ENCODE assay signal across 2 cellular contexts in genomic region chr7:121138262-121138933, GRCh38.
A peak's percentile ranks its signal among the peaks of the same experiment; 100 is the strongest.
TF ChIP-seq lines count a peak whose summit lies in the region.

No MANE protein-coding gene starts in this region.

TF ChIP-seq in HEK293, 187 proteins besides CTCF, POLR2A, EP300 and RAD21 (continued from another document and continues in another):
- TF ChIP-seq, protein P1, sequence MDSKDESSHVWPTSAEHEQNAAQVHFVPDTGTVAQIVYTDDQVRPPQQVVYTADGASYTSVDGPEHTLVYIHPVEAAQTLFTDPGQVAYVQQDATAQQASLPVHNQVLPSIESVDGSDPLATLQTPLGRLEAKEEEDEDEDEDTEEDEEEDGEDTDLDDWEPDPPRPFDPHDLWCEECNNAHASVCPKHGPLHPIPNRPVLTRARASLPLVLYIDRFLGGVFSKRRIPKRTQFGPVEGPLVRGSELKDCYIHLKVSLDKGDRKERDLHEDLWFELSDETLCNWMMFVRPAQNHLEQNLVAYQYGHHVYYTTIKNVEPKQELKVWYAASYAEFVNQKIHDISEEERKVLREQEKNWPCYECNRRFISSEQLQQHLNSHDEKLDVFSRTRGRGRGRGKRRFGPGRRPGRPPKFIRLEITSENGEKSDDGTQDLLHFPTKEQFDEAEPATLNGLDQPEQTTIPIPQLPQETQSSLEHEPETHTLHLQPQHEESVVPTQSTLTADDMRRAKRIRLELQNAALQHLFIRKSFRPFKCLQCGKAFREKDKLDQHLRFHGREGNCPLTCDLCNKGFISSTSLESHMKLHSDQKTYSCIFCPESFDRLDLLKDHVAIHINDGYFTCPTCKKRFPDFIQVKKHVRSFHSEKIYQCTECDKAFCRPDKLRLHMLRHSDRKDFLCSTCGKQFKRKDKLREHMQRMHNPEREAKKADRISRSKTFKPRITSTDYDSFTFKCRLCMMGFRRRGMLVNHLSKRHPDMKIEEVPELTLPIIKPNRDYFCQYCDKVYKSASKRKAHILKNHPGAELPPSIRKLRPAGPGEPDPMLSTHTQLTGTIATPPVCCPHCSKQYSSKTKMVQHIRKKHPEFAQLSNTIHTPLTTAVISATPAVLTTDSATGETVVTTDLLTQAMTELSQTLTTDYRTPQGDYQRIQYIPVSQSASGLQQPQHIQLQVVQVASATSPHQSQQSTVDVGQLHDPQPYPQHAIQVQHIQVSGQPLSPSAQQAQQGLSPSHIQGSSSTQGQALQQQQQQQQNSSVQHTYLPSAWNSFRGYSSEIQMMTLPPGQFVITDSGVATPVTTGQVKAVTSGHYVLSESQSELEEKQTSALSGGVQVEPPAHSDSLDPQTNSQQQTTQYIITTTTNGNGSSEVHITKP (tag by site-specific recombination; IDR thresholded peaks at IDR 0.05): peak; percentile 68
- TF ChIP-seq ZNF660 (tag by site-specific recombination; IDR thresholded peaks at IDR 0.05) (peak; percentile 82; the same call in 1 of the 2 replicates), ZNF518A (tag by site-specific recombination; conservative IDR thresholded peaks at IDR 0.05; ENCODE audit: low read depth) (peak; percentile 45), ZNF837 (tag by site-specific recombination; IDR thresholded peaks at IDR 0.05) (no peak), FEZF1 (tag by site-specific recombination; IDR thresholded peaks at IDR 0.05) (peak; percentile 15; the same call in 1 of the 2 replicates), ZBTB21 (tag by site-specific recombination; IDR thresholded peaks at IDR 0.05) (peak; percentile 30; the same call in 1 of the 2 replicates), ZNF24 (tag by site-specific recombination; IDR thresholded peaks at IDR 0.05) (no peak), SP7 (tag by site-specific recombination; IDR thresholded peaks at IDR 0.05) (0 out of 2 replicates have a peak, but pooled peaks have one; percentile 20)
- TF ChIP-seq, protein P2, sequence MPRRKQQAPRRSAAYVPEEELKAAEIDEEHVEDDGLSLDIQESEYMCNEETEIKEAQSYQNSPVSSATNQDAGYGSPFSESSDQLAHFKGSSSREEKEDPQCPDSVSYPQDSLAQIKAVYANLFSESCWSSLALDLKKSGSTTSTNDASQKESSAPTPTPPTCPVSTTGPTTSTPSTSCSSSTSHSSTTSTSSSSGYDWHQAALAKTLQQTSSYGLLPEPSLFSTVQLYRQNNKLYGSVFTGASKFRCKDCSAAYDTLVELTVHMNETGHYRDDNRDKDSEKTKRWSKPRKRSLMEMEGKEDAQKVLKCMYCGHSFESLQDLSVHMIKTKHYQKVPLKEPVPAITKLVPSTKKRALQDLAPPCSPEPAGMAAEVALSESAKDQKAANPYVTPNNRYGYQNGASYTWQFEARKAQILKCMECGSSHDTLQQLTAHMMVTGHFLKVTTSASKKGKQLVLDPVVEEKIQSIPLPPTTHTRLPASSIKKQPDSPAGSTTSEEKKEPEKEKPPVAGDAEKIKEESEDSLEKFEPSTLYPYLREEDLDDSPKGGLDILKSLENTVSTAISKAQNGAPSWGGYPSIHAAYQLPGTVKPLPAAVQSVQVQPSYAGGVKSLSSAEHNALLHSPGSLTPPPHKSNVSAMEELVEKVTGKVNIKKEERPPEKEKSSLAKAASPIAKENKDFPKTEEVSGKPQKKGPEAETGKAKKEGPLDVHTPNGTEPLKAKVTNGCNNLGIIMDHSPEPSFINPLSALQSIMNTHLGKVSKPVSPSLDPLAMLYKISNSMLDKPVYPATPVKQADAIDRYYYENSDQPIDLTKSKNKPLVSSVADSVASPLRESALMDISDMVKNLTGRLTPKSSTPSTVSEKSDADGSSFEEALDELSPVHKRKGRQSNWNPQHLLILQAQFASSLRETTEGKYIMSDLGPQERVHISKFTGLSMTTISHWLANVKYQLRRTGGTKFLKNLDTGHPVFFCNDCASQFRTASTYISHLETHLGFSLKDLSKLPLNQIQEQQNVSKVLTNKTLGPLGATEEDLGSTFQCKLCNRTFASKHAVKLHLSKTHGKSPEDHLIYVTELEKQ (tag by site-specific recombination; IDR thresholded peaks at IDR 0.05; ENCODE audit: borderline replicate concordance): no peak

TF ChIP-seq in K562, 482 proteins besides CTCF, POLR2A, EP300 and RAD21 (continued from another document and continues in another):
- TF ChIP-seq, protein P3, sequence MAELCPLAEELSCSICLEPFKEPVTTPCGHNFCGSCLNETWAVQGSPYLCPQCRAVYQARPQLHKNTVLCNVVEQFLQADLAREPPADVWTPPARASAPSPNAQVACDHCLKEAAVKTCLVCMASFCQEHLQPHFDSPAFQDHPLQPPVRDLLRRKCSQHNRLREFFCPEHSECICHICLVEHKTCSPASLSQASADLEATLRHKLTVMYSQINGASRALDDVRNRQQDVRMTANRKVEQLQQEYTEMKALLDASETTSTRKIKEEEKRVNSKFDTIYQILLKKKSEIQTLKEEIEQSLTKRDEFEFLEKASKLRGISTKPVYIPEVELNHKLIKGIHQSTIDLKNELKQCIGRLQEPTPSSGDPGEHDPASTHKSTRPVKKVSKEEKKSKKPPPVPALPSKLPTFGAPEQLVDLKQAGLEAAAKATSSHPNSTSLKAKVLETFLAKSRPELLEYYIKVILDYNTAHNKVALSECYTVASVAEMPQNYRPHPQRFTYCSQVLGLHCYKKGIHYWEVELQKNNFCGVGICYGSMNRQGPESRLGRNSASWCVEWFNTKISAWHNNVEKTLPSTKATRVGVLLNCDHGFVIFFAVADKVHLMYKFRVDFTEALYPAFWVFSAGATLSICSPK (IDR thresholded peaks at IDR 0.05; ENCODE audit: borderline replicate concordance): no peak
- TF ChIP-seq XRCC5 (IDR thresholded peaks at IDR 0.05; ENCODE audit: low read depth, low read length) (no peak), ZNF146 (CRISPR knock-in tag; IDR thresholded peaks at IDR 0.05; ENCODE audit: unreplicated experiment) (no peak), L3MBTL2 (IDR thresholded peaks at IDR 0.05) (peak; percentile 87), CAMTA2 (CRISPR knock-in tag; conservative IDR thresholded peaks at IDR 0.05) (no peak), CREBBP (IDR thresholded peaks at IDR 0.05; ENCODE audit: low read depth, low read length) (no peak), NFXL1 (CRISPR knock-in tag; IDR thresholded peaks at IDR 0.05) (peak; percentile 49), NEUROD1 (IDR thresholded peaks at IDR 0.05; ENCODE audit: borderline replicate concordance, low read depth, low read length, partially characterized antibody) (peak; percentile 34), DPF2 (IDR thresholded peaks at IDR 0.05) (peak; percentile 83; the same call in 1 of the 2 replicates), PTTG1 (tag; IDR thresholded peaks at IDR 0.05; ENCODE audit: low read depth) (peak; percentile 56; the same call in 1 of the 2 replicates), SRSF7 (optimal IDR thresholded peaks at IDR 0.05; ENCODE audit: low read depth, low read length) (no peak), ZNF76 (CRISPR knock-in tag; IDR thresholded peaks at IDR 0.05; ENCODE audit: borderline replicate concordance) (peak; percentile 83), MNT (conservative IDR thresholded peaks at IDR 0.05) (no peak), NBN (IDR thresholded peaks at IDR 0.05; ENCODE audit: low read depth) (peak; percentile 76; the same call in 1 of the 2 replicates), ARNT (IDR thresholded peaks at IDR 0.05) (peak in 1 of 2 experiments; percentile 79; a peak in 1 of 4 replicates), EHMT2 (IDR thresholded peaks at IDR 0.05) (no peak), SMARCE1 (IDR thresholded peaks at IDR 0.05) (peak; percentile 46; the same call in 1 of the 2 replicates), GABPA (tag; conservative IDR thresholded peaks at IDR 0.05; ENCODE audit: low read depth) (peak; percentile 45; the same call in 1 of the 2 replicates), ZNF75A (CRISPR knock-in tag; IDR thresholded peaks at IDR 0.05) (no peak), ZNF41 (CRISPR knock-in tag; conservative IDR thresholded peaks at IDR 0.05) (peak; percentile 62; the same call in 1 of the 2 replicates), WHSC1 (IDR thresholded peaks at IDR 0.05; ENCODE audit: low read length) (no peak), ARID2 (IDR thresholded peaks at IDR 0.05) (no peak), TAF9B (IDR thresholded peaks at IDR 0.05; ENCODE audit: partially characterized antibody) (no peak), ARID1B (IDR thresholded peaks at IDR 0.05) (peak; percentile 88), ZNF780A (CRISPR knock-in tag; IDR thresholded peaks at IDR 0.05) (no peak), RNF2 (IDR thresholded peaks at IDR 0.05) (0 out of 2 replicates have a peak, but pooled peaks have one; percentile 61), BRD4 (IDR thresholded peaks at IDR 0.05) (no peak), ESRRA (IDR thresholded peaks at IDR 0.05; ENCODE audit: borderline replicate concordance, low read depth) (0 out of 2 replicates have a peak, but pooled peaks have one; percentile 47), CEBPB (tag; IDR thresholded peaks at IDR 0.05) (peak; percentile 26; the same call in 1 of the 2 replicates), ZC3H11A (IDR thresholded peaks at IDR 0.05; ENCODE audit: low read depth, low read length) (no peak), ZNF311 (CRISPR knock-in tag; IDR thresholded peaks at IDR 0.05) (peak; percentile 58; the same call in 1 of the 2 replicates), ZNF592 (IDR thresholded peaks at IDR 0.05) (peak; percentile 68), ZNF23 (CRISPR knock-in tag; IDR thresholded peaks at IDR 0.05) (no peak), CTBP1 (IDR thresholded peaks at IDR 0.05; ENCODE audit: borderline replicate concordance) (peak; percentile 98), ZEB2 (IDR thresholded peaks at IDR 0.05) (peak; percentile 99)
- TF ChIP-seq, protein P4, sequence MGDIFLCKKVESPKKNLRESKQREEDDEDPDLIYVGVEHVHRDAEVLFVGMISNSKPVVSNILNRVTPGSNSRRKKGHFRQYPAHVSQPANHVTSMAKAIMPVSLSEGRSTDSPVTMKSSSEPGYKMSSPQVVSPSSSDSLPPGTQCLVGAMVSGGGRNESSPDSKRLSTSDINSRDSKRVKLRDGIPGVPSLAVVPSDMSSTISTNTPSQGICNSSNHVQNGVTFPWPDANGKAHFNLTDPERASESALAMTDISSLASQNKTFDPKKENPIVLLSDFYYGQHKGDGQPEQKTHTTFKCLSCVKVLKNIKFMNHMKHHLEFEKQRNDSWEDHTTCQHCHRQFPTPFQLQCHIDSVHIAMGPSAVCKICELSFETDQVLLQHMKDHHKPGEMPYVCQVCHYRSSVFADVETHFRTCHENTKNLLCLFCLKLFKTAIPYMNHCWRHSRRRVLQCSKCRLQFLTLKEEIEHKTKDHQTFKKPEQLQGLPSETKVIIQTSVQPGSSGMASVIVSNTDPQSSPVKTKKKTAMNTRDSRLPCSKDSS (IDR thresholded peaks at IDR 0.05; ENCODE audit: low read depth, partially characterized antibody): no peak
- TF ChIP-seq, protein P5, sequence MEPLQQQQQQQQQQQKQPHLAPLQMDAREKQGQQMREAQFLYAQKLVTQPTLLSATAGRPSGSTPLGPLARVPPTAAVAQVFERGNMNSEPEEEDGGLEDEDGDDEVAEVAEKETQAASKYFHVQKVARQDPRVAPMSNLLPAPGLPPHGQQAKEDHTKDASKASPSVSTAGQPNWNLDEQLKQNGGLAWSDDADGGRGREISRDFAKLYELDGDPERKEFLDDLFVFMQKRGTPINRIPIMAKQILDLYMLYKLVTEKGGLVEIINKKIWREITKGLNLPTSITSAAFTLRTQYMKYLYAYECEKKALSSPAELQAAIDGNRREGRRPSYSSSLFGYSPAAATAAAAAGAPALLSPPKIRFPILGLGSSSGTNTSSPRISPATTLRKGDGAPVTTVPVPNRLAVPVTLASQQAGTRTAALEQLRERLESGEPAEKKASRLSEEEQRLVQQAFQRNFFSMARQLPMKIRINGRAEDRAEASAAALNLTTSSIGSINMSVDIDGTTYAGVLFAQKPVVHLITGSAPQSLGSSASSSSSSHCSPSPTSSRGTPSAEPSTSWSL (CRISPR knock-in tag; IDR thresholded peaks at IDR 0.05; ENCODE audit: borderline replicate concordance): peak; percentile 66; the same call in 1 of the 2 replicates
- TF ChIP-seq, protein P6, sequence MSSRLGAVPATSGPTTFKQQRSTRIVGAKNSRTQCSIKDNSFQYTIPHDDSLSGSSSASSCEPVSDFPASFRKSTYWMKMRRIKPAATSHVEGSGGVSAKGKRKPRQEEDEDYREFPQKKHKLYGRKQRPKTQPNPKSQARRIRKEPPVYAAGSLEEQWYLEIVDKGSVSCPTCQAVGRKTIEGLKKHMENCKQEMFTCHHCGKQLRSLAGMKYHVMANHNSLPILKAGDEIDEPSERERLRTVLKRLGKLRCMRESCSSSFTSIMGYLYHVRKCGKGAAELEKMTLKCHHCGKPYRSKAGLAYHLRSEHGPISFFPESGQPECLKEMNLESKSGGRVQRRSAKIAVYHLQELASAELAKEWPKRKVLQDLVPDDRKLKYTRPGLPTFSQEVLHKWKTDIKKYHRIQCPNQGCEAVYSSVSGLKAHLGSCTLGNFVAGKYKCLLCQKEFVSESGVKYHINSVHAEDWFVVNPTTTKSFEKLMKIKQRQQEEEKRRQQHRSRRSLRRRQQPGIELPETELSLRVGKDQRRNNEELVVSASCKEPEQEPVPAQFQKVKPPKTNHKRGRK (tag; IDR thresholded peaks at IDR 0.05): no peak
